In the genomic region with DNA sequence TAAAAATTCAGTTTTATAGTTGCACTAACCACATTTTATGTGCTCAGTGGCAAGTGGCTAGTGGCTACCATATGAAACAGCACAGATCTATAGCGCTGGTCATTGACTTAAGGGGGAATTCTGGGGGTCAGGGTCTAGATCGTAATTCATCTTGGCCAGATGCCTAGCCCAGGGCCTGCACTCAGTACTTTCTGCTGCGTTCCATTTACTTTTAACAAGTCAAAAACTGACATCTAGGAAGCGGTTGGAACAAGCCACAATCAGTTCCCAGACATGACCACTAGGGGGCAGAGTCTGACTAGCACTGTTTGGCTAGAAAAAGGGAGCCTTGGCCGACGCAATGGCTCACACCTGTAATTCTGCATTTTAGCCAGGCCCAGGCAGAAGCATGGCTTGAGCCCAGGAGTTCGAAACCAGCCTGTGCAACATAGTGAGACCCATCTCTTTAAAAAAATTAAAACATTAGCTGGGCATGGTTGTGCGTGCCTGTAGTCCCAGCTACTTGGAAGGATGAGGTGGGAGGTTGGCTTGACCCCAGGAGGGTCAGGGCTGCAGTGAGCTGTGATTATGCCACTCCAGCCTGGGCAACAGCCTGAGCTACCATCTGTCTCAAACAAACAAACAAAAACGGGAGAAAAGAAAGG, we compare ENCODE assay signal across 1 cellular context.
TF ChIP-seq lines count a peak whose summit lies in the region.

No MANE protein-coding gene starts in this region.

TF ChIP-seq in HepG2, 621 proteins besides CTCF, POLR2A, EP300 and RAD21 (continued from another document and continues in another):
- TF ChIP-seq NR2C2 (CRISPR knock-in tag; IDR thresholded peaks at IDR 0.05; ENCODE audit: borderline replicate concordance), result 0 out of 2 replicates have a peak, but pooled peaks have one; percentile 43
- TF ChIP-seq, protein P1, sequence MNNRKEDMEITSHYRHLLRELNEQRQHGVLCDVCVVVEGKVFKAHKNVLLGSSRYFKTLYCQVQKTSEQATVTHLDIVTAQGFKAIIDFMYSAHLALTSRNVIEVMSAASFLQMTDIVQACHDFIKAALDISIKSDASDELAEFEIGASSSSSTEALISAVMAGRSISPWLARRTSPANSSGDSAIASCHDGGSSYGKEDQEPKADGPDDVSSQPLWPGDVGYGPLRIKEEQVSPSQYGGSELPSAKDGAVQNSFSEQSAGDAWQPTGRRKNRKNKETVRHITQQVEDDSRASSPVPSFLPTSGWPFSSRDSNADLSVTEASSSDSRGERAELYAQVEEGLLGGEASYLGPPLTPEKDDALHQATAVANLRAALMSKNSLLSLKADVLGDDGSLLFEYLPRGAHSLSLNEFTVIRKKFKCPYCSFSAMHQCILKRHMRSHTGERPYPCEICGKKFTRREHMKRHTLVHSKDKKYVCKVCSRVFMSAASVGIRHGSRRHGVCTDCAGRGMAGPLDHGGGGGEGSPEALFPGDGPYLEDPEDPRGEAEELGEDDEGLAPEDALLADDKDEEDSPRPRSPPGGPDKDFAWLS (CRISPR knock-in tag; IDR thresholded peaks at IDR 0.05; ENCODE audit: borderline replicate concordance), result no peak
- TF ChIP-seq, protein P2, sequence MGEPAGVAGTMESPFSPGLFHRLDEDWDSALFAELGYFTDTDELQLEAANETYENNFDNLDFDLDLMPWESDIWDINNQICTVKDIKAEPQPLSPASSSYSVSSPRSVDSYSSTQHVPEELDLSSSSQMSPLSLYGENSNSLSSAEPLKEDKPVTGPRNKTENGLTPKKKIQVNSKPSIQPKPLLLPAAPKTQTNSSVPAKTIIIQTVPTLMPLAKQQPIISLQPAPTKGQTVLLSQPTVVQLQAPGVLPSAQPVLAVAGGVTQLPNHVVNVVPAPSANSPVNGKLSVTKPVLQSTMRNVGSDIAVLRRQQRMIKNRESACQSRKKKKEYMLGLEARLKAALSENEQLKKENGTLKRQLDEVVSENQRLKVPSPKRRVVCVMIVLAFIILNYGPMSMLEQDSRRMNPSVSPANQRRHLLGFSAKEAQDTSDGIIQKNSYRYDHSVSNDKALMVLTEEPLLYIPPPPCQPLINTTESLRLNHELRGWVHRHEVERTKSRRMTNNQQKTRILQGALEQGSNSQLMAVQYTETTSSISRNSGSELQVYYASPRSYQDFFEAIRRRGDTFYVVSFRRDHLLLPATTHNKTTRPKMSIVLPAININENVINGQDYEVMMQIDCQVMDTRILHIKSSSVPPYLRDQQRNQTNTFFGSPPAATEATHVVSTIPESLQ (CRISPR knock-in tag; conservative IDR thresholded peaks at IDR 0.05), result peak; percentile 93; the same call in 1 of the 2 replicates
- TF ChIP-seq HDAC1 (CRISPR knock-in tag; IDR thresholded peaks at IDR 0.05), result peak; percentile 73
- TF ChIP-seq, protein P3, sequence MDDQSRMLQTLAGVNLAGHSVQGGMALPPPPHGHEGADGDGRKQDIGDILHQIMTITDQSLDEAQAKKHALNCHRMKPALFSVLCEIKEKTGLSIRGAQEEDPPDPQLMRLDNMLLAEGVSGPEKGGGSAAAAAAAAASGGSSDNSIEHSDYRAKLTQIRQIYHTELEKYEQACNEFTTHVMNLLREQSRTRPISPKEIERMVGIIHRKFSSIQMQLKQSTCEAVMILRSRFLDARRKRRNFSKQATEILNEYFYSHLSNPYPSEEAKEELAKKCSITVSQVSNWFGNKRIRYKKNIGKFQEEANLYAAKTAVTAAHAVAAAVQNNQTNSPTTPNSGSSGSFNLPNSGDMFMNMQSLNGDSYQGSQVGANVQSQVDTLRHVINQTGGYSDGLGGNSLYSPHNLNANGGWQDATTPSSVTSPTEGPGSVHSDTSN (CRISPR knock-in tag; IDR thresholded peaks at IDR 0.05; ENCODE audit: borderline replicate concordance), result no peak
- no peak for TF ChIP-seq WIZ (CRISPR knock-in tag; IDR thresholded peaks at IDR 0.05)
- TF ChIP-seq ZNF331 (CRISPR knock-in tag; IDR thresholded peaks at IDR 0.05), result peak; percentile 90
- peak; percentile 69; the same call in 1 of the 2 replicates for TF ChIP-seq SMAD3 (CRISPR knock-in tag; IDR thresholded peaks at IDR 0.05)
- TF ChIP-seq MAZ (IDR thresholded peaks at IDR 0.05; ENCODE audit: borderline replicate concordance, low read depth, low read length), result 0 out of 2 replicates have a peak, but pooled peaks have one; percentile 11
- peak; percentile 74 for TF ChIP-seq MAZ (CRISPR knock-in tag; IDR thresholded peaks at IDR 0.05; ENCODE audit: low read depth)
- TF ChIP-seq, protein P4, sequence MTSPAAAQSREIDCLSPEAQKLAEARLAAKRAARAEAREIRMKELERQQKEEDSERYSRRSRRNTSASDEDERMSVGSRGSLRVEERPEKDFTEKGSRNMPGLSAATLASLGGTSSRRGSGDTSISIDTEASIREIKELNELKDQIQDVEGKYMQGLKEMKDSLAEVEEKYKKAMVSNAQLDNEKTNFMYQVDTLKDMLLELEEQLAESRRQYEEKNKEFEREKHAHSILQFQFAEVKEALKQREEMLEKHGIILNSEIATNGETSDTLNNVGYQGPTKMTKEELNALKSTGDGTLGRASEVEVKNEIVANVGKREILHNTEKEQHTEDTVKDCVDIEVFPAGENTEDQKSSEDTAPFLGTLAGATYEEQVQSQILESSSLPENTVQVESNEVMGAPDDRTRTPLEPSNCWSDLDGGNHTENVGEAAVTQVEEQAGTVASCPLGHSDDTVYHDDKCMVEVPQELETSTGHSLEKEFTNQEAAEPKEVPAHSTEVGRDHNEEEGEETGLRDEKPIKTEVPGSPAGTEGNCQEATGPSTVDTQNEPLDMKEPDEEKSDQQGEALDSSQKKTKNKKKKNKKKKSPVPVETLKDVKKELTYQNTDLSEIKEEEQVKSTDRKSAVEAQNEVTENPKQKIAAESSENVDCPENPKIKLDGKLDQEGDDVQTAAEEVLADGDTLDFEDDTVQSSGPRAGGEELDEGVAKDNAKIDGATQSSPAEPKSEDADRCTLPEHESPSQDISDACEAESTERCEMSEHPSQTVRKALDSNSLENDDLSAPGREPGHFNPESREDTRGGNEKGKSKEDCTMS (CRISPR knock-in tag; conservative IDR thresholded peaks at IDR 0.05), result 0 out of 2 replicates have a peak, but pooled peaks have one; percentile 66
- TF ChIP-seq ZSCAN31 (CRISPR knock-in tag; IDR thresholded peaks at IDR 0.05; ENCODE audit: low read depth), result 0 out of 2 replicates have a peak, but pooled peaks have one; percentile 59
- TF ChIP-seq, protein P5, sequence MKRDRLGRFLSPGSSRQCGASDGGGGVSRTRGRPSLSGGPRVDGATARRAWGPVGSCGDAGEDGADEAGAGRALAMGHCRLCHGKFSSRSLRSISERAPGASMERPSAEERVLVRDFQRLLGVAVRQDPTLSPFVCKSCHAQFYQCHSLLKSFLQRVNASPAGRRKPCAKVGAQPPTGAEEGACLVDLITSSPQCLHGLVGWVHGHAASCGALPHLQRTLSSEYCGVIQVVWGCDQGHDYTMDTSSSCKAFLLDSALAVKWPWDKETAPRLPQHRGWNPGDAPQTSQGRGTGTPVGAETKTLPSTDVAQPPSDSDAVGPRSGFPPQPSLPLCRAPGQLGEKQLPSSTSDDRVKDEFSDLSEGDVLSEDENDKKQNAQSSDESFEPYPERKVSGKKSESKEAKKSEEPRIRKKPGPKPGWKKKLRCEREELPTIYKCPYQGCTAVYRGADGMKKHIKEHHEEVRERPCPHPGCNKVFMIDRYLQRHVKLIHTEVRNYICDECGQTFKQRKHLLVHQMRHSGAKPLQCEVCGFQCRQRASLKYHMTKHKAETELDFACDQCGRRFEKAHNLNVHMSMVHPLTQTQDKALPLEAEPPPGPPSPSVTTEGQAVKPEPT (CRISPR knock-in tag; IDR thresholded peaks at IDR 0.05; ENCODE audit: low read depth), result 0 out of 2 replicates have a peak, but pooled peaks have one; percentile 74
- peak; percentile 89; the same call in 1 of the 2 replicates for TF ChIP-seq CHD4 (IDR thresholded peaks at IDR 0.05; ENCODE audit: borderline replicate concordance, low read length)
- peak; percentile 28; the same call in 1 of the 2 replicates for TF ChIP-seq TFAP4 (IDR thresholded peaks at IDR 0.05; ENCODE audit: borderline replicate concordance, low read depth)
- peak; percentile 68 for TF ChIP-seq ELF3 (CRISPR knock-in tag; IDR thresholded peaks at IDR 0.05)
- TF ChIP-seq KDM5B (CRISPR knock-in tag; IDR thresholded peaks at IDR 0.05; ENCODE audit: borderline replicate concordance), result 0 out of 2 replicates have a peak, but pooled peaks have one; percentile 16
- TF ChIP-seq XRCC5 (optimal IDR thresholded peaks at IDR 0.05; ENCODE audit: low read length), result peak; percentile 67
- TF ChIP-seq AHR (CRISPR knock-in tag; IDR thresholded peaks at IDR 0.05), result peak; percentile 76; the same call in 1 of the 2 replicates
- no peak for TF ChIP-seq MXD4 (CRISPR knock-in tag; IDR thresholded peaks at IDR 0.05)
- TF ChIP-seq ZNF574 (CRISPR knock-in tag; IDR thresholded peaks at IDR 0.05), result peak; percentile 67; the same call in 1 of the 2 replicates
- 0 out of 2 replicates have a peak, but pooled peaks have one; percentile 39 for TF ChIP-seq ARNTL (CRISPR knock-in tag; IDR thresholded peaks at IDR 0.05)
- TF ChIP-seq TEF (CRISPR knock-in tag; IDR thresholded peaks at IDR 0.05), result no peak
- peak; percentile 79; the same call in 1 of the 2 replicates for TF ChIP-seq THRA (CRISPR knock-in tag; IDR thresholded peaks at IDR 0.05; ENCODE audit: borderline replicate concordance)
- 0 out of 2 replicates have a peak, but pooled peaks have one; percentile 45 for TF ChIP-seq ZBTB4 (CRISPR knock-in tag; IDR thresholded peaks at IDR 0.05; ENCODE audit: borderline replicate concordance)
- TF ChIP-seq PPARG (CRISPR knock-in tag; conservative IDR thresholded peaks at IDR 0.05), result peak; percentile 81
- TF ChIP-seq, protein P6, sequence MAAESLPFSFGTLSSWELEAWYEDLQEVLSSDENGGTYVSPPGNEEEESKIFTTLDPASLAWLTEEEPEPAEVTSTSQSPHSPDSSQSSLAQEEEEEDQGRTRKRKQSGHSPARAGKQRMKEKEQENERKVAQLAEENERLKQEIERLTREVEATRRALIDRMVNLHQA (CRISPR knock-in tag; IDR thresholded peaks at IDR 0.05), result no peak
- TF ChIP-seq ZNF335 (CRISPR knock-in tag; IDR thresholded peaks at IDR 0.05), result peak; percentile 53; the same call in 1 of the 2 replicates
- 0 out of 2 replicates have a peak, but pooled peaks have one; percentile 31 for TF ChIP-seq FOXC1 (CRISPR knock-in tag; IDR thresholded peaks at IDR 0.05; ENCODE audit: borderline replicate concordance)
- peak; percentile 60 for TF ChIP-seq YY1 (IDR thresholded peaks at IDR 0.05; ENCODE audit: insufficient read depth, insufficient replicate concordance, low read depth, low read length)
- TF ChIP-seq BRCA1 (CRISPR knock-in tag; IDR thresholded peaks at IDR 0.05), result no peak
- TF ChIP-seq KAT7 (CRISPR knock-in tag; IDR thresholded peaks at IDR 0.05; ENCODE audit: borderline replicate concordance), result peak; percentile 68; the same call in 1 of the 2 replicates
